In the genomic region with DNA sequence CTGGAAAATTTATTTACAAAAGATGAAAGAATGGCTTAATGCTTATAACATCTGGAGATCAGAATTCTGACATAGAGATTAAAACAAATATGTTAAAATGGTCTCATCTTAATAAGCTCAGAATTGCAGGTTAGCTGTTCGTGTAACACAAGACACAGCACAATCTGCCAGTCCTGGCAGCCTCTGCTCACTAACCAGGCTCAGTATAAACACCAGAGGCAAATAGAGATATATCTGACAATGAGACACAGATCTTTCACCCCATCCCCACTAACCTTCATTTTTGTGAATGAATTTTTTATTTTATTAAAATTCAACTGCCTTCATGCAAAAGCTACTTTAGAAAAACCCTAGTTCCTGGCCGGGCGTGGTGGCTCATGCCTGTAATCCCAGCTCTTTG, we compare ENCODE assay signal across 34 cellular contexts. TPM values are rescaled to one million over a fixed set of nuclear protein-coding genes. Genes with fewer than 3 reads are reported as not detected.
"Had no signal": no experiment of that assay in that cellular context is flagged by ENCODE, and none has a peak within 500 bp of the region (broad histone marks: within the 10 kb centered on the region; RNA-seq: fewer than 3 reads in every experiment).

No MANE protein-coding gene starts in this region.

- H3K4me1 ChIP-seq: Peyer's patch, SJSA1 had no signal

- H3K36me3 ChIP-seq: brain microvascular endothelial cell, MG63, Peyer's patch, SJSA1 had no signal

- H3K4me3 ChIP-seq: MG63, Peyer's patch, SJSA1 had no signal

- DNase-seq: activated CD4-positive, alpha-beta T cell treated with anti-CD3 and anti-CD28 coated beads, Interleukin-2, amount 10 ng/mL, durations not matched to agents 24 days and 14 days; activated CD4-positive, alpha-beta T cell treated with anti-CD3 and anti-CD28 coated beads, Interleukin-2, amount 50 U/mL, for 4 hours; activated CD8-positive, alpha-beta T cell treated with anti-CD3 and anti-CD28 coated beads for 36 hours; activated effector memory CD4-positive, alpha-beta T cell treated with anti-CD3 and anti-CD28 coated beads, Interleukin-2, amount 50 U/mL, for 16 hours; activated naive CD4-positive, alpha-beta T cell; activated naive CD4-positive, alpha-beta T cell treated with anti-CD3 and anti-CD28 coated beads, Interleukin-2, amount 50 U/mL, for 16 hours; activated naive CD8-positive, alpha-beta T cell treated with anti-CD3 and anti-CD28 coated beads for 36 hours; activated T-cell treated with anti-CD3 and anti-CD28 coated beads, Interleukin-2, amount 50 U/mL, for 1 hour; activated T-cell treated with anti-CD3 and anti-CD28 coated beads, Interleukin-2, amount 50 U/mL, for 72 hours; amniotic stem cell; aorta; brain microvascular endothelial cell; central memory CD4-positive, alpha-beta T cell; Kasumi-1; KG1; MG63; NCI-H1048; NCI-H1105 treated with DMSO at 0.1 percent for 48 hours; NCI-H1436; NCI-H187; NCI-H2029 treated with DMSO at 0.1 percent for 48 hours; NCI-H2107; NCI-H226; NCI-H446 treated with DMSO at 0.1 percent for 48 hours; NCI-H748 treated with DMSO at 0.1 percent for 48 hours; NK-92 treated with Interleukin-12 subunit alpha and Interleukin-12 subunit beta, amount 100 ng/mL, for 24 hours; PC-3; Peyer's patch; RPMI8226; SHP77 treated with DMSO at 0.1 percent for 48 hours; SK-N-SH had no signal

- H3K27ac ChIP-seq: brain microvascular endothelial cell, Peyer's patch, SJSA1 had no signal

- H3K27me3 ChIP-seq: brain microvascular endothelial cell, MG63, Peyer's patch had no signal

- H3K9me3 ChIP-seq: MG63, Peyer's patch, SJSA1, SK-N-SH had no signal

- ATAC-seq: activated CD8-positive, alpha-beta T cell treated with anti-CD3 and anti-CD28 coated beads for 36 hours; activated T-cell treated with anti-CD3 and anti-CD28 coated beads, Interleukin-2, amount 50 U/mL, for 72 hours; activated T-helper 17 cell treated with anti-CD3 and anti-CD28 coated beads, Interleukin-2, amount 50 U/mL, for 72 hours; PC-3 had no signal

RNA-seq across cellular contexts. Expression of gene RELN, which starts 51.8 kb away (rescaled TPM):
- total RNA-seq: activated CD4-positive, alpha-beta T cell treated with anti-CD3 and anti-CD28 coated beads, Interleukin-2, amount 10 ng/mL, durations not matched to agents 24 days and 14 days; activated CD8-positive, alpha-beta memory T cell treated with anti-CD3 and anti-CD28 coated beads for 36 hours; activated CD8-positive, alpha-beta T cell treated with anti-CD3 and anti-CD28 coated beads for 36 hours; activated naive CD8-positive, alpha-beta T cell treated with anti-CD3 and anti-CD28 coated beads for 36 hours; activated T-cell treated with anti-CD3 and anti-CD28 coated beads, Interleukin-2, amount 50 U/mL, for 72 hours; activated T-helper 17 cell treated with anti-CD3 and anti-CD28 coated beads, Interleukin-2, amount 50 U/mL, for 72 hours had no signal
